Comparison of ENCODE assay signal across 11 cellular contexts in the genomic region with DNA sequence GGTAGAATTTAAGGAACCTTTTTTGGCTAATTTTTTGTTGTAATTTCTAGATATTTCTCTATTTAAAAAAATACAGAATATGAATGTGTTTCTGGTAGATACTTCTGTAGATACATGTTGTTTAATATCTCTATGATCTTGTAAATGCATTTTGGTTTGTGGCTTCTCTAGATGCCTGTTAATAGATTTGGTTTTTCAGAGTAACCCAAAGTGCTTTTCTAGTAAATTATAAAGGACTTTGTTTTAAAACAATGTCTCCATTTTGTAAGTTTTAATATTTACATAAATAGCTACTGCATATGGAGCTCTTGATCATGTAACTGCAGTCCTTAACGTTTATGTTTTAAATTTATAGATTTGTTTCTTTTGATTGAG.
"Had no signal": no experiment of that assay in that cellular context is flagged by ENCODE, and none has a peak within 500 bp of the region (broad histone marks: within the 10 kb centered on the region; RNA-seq: fewer than 3 reads in every experiment).

No MANE protein-coding gene starts in this region.

- DNase-seq: activated CD4-positive, alpha-beta T cell treated with anti-CD3 and anti-CD28 coated beads, Interleukin-2, amount 50 U/mL, for 48 hours; islet precursor cell; occipital lobe; right lobe of liver; stimulated activated CD4-positive, alpha-beta T cell treated with anti-CD3 and anti-CD28 coated beads, Interleukin-2, amount 100 ng/mL, for 48 hours; stimulated activated naive CD8-positive, alpha-beta T cell treated with anti-CD3 and anti-CD28 coated beads, Interleukin-15, Interleukin-2, amounts not matched to agents 100 U/mL and 50 U/mL, for 24 hours had no signal

- H3K9me3 ChIP-seq: ascending aorta, heart left ventricle, psoas muscle, right lobe of liver had no signal

- H3K36me3 ChIP-seq: ascending aorta, right lobe of liver had no signal

- H3K4me3 ChIP-seq: ascending aorta, heart left ventricle, psoas muscle, right lobe of liver had no signal

- H3K27me3 ChIP-seq: ascending aorta, heart left ventricle, right lobe of liver had no signal

- ATAC-seq: left lobe of liver, right lobe of liver had no signal

- H3K9me3 Mint-ChIP-seq: memory B cell had no signal

- H3K27ac ChIP-seq: ascending aorta, psoas muscle, right lobe of liver had no signal

- H3K27me3 Mint-ChIP-seq: memory B cell had no signal

- H3K4me3 Mint-ChIP-seq: memory B cell had no signal
